In genomic region chr11:108122166-108122628, GRCh38 we compare ENCODE assay signal across 8 cellular contexts. TPM values are rescaled to one million over a fixed set of nuclear protein-coding genes. Genes with fewer than 3 reads are reported as not detected.
DNase-seq lines count a peak whose midpoint lies in the region; ATAC-seq and TF ChIP-seq lines count a peak whose summit lies in the region.

No MANE protein-coding gene starts in this region.

- TF ChIP-seq RAD21 in liver (IDR thresholded peaks at IDR 0.05), result no peak

- H3K4me1 ChIP-seq in Loucy (ENCODE audit: insufficient read depth, low read length, poor library complexity, severe bottlenecking) (peaks cover 25% of the 10 kb centered on the region), breast epithelium (no peaks in the 10 kb centered on the region), liver (ENCODE audit: control insufficient read depth in 4 of 4, insufficient read depth in 4 of 4, low read length in 3 of 4) (peaks cover 7 to 36% (median 25%) of the 10 kb centered on the region in 4 donors), thyroid gland (peaks cover 21 to 33% of the 10 kb centered on the region in 2 donors)

- 18% methylated on average over 9 of the region's 9 CpGs for WGBS in liver
- WGBS in thyroid gland, 2 donors, result 34 to 35% methylated on average over 9 of the region's 9 CpGs

- H3K4me3 ChIP-seq in Loucy (ENCODE audit: low read length, poor library complexity, severe bottlenecking), result peak overlapping the region; percentile 92
- peak overlapping the region; percentile 85 to 98 (median 85) for H3K4me3 ChIP-seq in breast epithelium
- H3K4me3 ChIP-seq in liver (ENCODE audit: low read depth in 1 of 3, low read length in 3 of 3), result peak overlapping the region; percentile 74 to 89 (median 83)
- H3K4me3 ChIP-seq in thyroid gland (replicated peaks in 1 of 3), result peak overlapping the region in 2 of 3 donors; percentile 53 to 54

- H3K27ac ChIP-seq in breast epithelium (peak overlapping the region in 1 of 2 donors; percentile 83), liver (ENCODE audit: low read depth in 1 of 2, low read length in 2 of 2) (peak overlapping the region; percentile 94 to 99), thyroid gland (peak overlapping the region; percentile 85 to 96 (median 91))

- H3K36me3 ChIP-seq in Loucy (ENCODE audit: insufficient read depth, low read length), result no peaks in the 10 kb centered on the region
- H3K36me3 ChIP-seq in breast epithelium, result no peaks in the 10 kb centered on the region
- H3K36me3 ChIP-seq in liver (ENCODE audit: control insufficient read depth in 4 of 4, insufficient read depth in 3 of 4, low read depth in 1 of 4, low read length in 3 of 4), result no peaks in the 10 kb centered on the region
- no peaks in the 10 kb centered on the region for H3K36me3 ChIP-seq in thyroid gland

- DNase-seq in ELF-1 (ENCODE audit: low read depth, low spot score) (peak; percentile 9), breast epithelium (ENCODE audit: low spot score in 2 of 2) (no peak), thyroid gland (peak in 1 of 2 donors; percentile 25)

- no peak for TF ChIP-seq POLR2A in breast epithelium (IDR thresholded peaks at IDR 0.05)
- TF ChIP-seq POLR2A in thyroid gland (IDR thresholded peaks at IDR 0.05), result no peak

- no peaks in the 10 kb centered on the region for H4K20me1 ChIP-seq in Loucy (ENCODE audit: insufficient read depth, low read length, poor library complexity, severe bottlenecking)

- H3F3A ChIP-seq in Loucy (ENCODE audit: low read depth), result no peaks in the 10 kb centered on the region

- H3K27me3 ChIP-seq in Loucy (ENCODE audit: insufficient read depth, low read length, poor library complexity, severe bottlenecking), result no peaks in the 10 kb centered on the region
- H3K27me3 ChIP-seq in breast epithelium, result no peaks in the 10 kb centered on the region
- no peaks in the 10 kb centered on the region for H3K27me3 ChIP-seq in liver (ENCODE audit: control insufficient read depth in 4 of 4, insufficient read depth in 4 of 4, low read length in 3 of 4)
- H3K27me3 ChIP-seq in thyroid gland, result no peaks in the 10 kb centered on the region

- intact Hi-C loops in breast epithelium (cut with DNase I; ENCODE audit: low total_unique reads) (no loop called here), thyroid gland (cut with DNase I) (loop anchor here (10.0 kb wide), 1 partner anchor 103 kb away; the partner anchor contains the start of genes ATM and NPAT)

- no peaks in the 10 kb centered on the region for H3K9me2 ChIP-seq in Loucy (replicated peaks; ENCODE audit: low read depth, low read length)

- H3K4me2 ChIP-seq in Loucy (ENCODE audit: low read depth, low read length, poor library complexity, severe bottlenecking), result peak overlapping the region; percentile 83

- peak overlapping the region; percentile 96 for H2AFZ ChIP-seq in Loucy (ENCODE audit: low read length)

- H3K9me3 ChIP-seq in Loucy (ENCODE audit: insufficient read depth, low read depth, low read length) (no peaks in the 10 kb centered on the region), breast epithelium (no peaks in the 10 kb centered on the region), liver (ENCODE audit: control insufficient read depth in 4 of 4, low read length in 3 of 4) (no peaks in the 10 kb centered on the region), thyroid gland (no peaks in the 10 kb centered on the region)

- H3K9ac ChIP-seq in Loucy (ENCODE audit: low read depth, low read length, poor library complexity, severe bottlenecking) (peak overlapping the region; percentile 79), liver (ENCODE audit: low read depth in 1 of 2, low read length in 2 of 2) (peak overlapping the region; percentile 78 to 92)

- TF ChIP-seq CTCF in Loucy (conservative IDR thresholded peaks at IDR 0.05; ENCODE audit: low read length), result no peak
- TF ChIP-seq CTCF in breast epithelium (IDR thresholded peaks at IDR 0.05), result no peak
- no peak for TF ChIP-seq CTCF in liver (IDR thresholded peaks at IDR 0.05; ENCODE audit: low read depth, low read length, missing input control)
- no peak for TF ChIP-seq CTCF in thyroid gland (IDR thresholded peaks at IDR 0.05)

- ATAC-seq in GM21360 (IDR thresholded peaks at IDR 0.05; ENCODE audit: unreplicated experiment) (no peak), HG02840 (IDR thresholded peaks at IDR 0.05; ENCODE audit: low FRiP score, unreplicated experiment) (no peak), GM21526 (IDR thresholded peaks at IDR 0.05; ENCODE audit: low FRiP score, unreplicated experiment) (no peak)

- H3K79me2 ChIP-seq in Loucy (ENCODE audit: insufficient read depth, low read length), result peaks cover 19% of the 10 kb centered on the region

TF ChIP-seq in liver, 16 proteins besides CTCF, POLR2A, EP300 and RAD21:
- TF ChIP-seq EGR1 (IDR thresholded peaks at IDR 0.05; ENCODE audit: low read depth in 2 of 2) (peak in 1 of 2 donors; percentile 12), TAF1 (conservative IDR thresholded peaks at IDR 0.05) (peak; percentile 77), GABPA (IDR thresholded peaks at IDR 0.05 in 1 of 2, conservative IDR thresholded peaks at IDR 0.05 in 1 of 2) (no peak), YY1 (IDR thresholded peaks at IDR 0.05) (peak; percentile 74), HNF4A (conservative IDR thresholded peaks at IDR 0.05) (peak; percentile 47 to 50), NR2F2 (IDR thresholded peaks at IDR 0.05) (peak; percentile 15), REST (IDR thresholded peaks at IDR 0.05) (peak; percentile 57), SP1 (IDR thresholded peaks at IDR 0.05) (peak; percentile 37), JUND (IDR thresholded peaks at IDR 0.05) (peak in 1 of 2 donors; percentile 27), HNF4G (IDR thresholded peaks at IDR 0.05) (no peak), RXRA (IDR thresholded peaks at IDR 0.05) (peak; percentile 52 to 66)
- TF ChIP-seq, protein P1, sequence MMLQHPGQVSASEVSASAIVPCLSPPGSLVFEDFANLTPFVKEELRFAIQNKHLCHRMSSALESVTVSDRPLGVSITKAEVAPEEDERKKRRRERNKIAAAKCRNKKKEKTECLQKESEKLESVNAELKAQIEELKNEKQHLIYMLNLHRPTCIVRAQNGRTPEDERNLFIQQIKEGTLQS (IDR thresholded peaks at IDR 0.05), result no peak
- TF ChIP-seq, protein P2, sequence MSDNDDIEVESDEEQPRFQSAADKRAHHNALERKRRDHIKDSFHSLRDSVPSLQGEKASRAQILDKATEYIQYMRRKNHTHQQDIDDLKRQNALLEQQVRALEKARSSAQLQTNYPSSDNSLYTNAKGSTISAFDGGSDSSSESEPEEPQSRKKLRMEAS (IDR thresholded peaks at IDR 0.05), result no peak

RNA-seq across cellular contexts. Expression of gene ACAT1, which starts 0.8 kb away (rescaled TPM):
- total RNA-seq in breast epithelium (100 to 1,000 TPM in 1 of 3 donors, 10 to 100 TPM in 2; 71.4 to 197 (median 77.7) TPM), liver (1,000 to 10,000 TPM in 1 of 2 donors, 10 to 100 TPM in 1; 99.8 to 1,048 TPM), thyroid gland (100 to 1,000 TPM in 2 of 4 donors, 10 to 100 TPM in 2; 69.9 to 399 (median 144) TPM)
- polyA plus RNA-seq in liver, result 100 to 1,000 TPM; 545 to 605 TPM
